ENCODE assay signal across 14 cellular contexts in genomic region chr2:195548198-195548940, GRCh38.
"Had no signal": no experiment of that assay in that cellular context is flagged by ENCODE, and none has a peak within 500 bp of the region (broad histone marks: within the 10 kb centered on the region; RNA-seq: fewer than 3 reads in every experiment).

No MANE protein-coding gene starts in this region.

- H3K4me3 Mint-ChIP-seq: activated T-cell treated with anti-CD3 and anti-CD28 coated beads, Interleukin-2, amount 50 U/mL, for 24 hours; mesothelial cell of epicardium; neural crest cell had no signal

- H3K27ac Mint-ChIP-seq: activated T-cell treated with anti-CD3 and anti-CD28 coated beads, Interleukin-2, amount 50 U/mL, for 24 hours; mesothelial cell of epicardium; progenitor cell of endocrine pancreas had no signal

- DNase-seq: activated CD4-positive, alpha-beta T cell treated with anti-CD3 and anti-CD28 coated beads, Interleukin-2, amount 50 U/mL, for 48 hours; activated CD4-positive, CD25-positive, alpha-beta regulatory T cell; activated gamma-delta T cell; activated T-cell treated with anti-CD3 and anti-CD28 coated beads, Interleukin-2, amount 50 U/mL, for 24 hours; stimulated activated naive CD4-positive, alpha-beta T cell treated with Interleukin-2 at 50 U/mL for 16 hours; T-helper 9 cell; thyroid gland had no signal

- H3K4me1 Mint-ChIP-seq: mesothelial cell of epicardium, neural crest cell had no signal

- H3K27me3 Mint-ChIP-seq: activated T-cell treated with anti-CD3 and anti-CD28 coated beads, Interleukin-2, amount 50 U/mL, for 24 hours had no signal

- ATAC-seq: left lobe of liver had no signal

- FAIRE-seq: astrocyte, frontal cortex, keratinocyte had no signal
